In genomic region chr15:48719668-48720067, GRCh38 we compare ENCODE assay signal across 1 cellular context.
TF ChIP-seq lines count a peak whose summit lies in the region.

No MANE protein-coding gene starts in this region.

TF ChIP-seq in K562, 482 proteins besides CTCF, POLR2A, EP300 and RAD21 (continued from another document):
- TF ChIP-seq MBD1 (CRISPR knock-in tag; IDR thresholded peaks at IDR 0.05): no peak
- TF ChIP-seq ZNF76 (CRISPR knock-in tag; IDR thresholded peaks at IDR 0.05; ENCODE audit: borderline replicate concordance): no peak
- TF ChIP-seq ZNF561 (CRISPR knock-in tag; conservative IDR thresholded peaks at IDR 0.05): no peak
- TF ChIP-seq GATAD2B (IDR thresholded peaks at IDR 0.05; ENCODE audit: borderline replicate concordance): no peak
